Comparison of ENCODE assay signal across 9 cellular contexts in genomic region chr16:14310519-14310991, GRCh38.
DNase-seq lines count a peak whose midpoint lies in the region; ATAC-seq, FAIRE-seq and TF ChIP-seq lines count a peak whose summit lies in the region.
"Had no signal": no experiment of that assay in that cellular context is flagged by ENCODE, and none has a peak within 500 bp of the region (broad histone marks: within the 10 kb centered on the region; RNA-seq: fewer than 3 reads in every experiment).

No MANE protein-coding gene starts in this region.

- H3K4me1 Mint-ChIP-seq in activated T-cell treated with anti-CD3 and anti-CD28 coated beads, Interleukin-2, amount 50 U/mL, for 24 hours (ENCODE audit: low read depth): peaks cover 36% of the 10 kb centered on the region

- BruUV-seq in K562 (replicated peaks; lab: Mats Ljungman, UMichigan): no TSS peak

- peak; percentile 21 to 34 (median 34); a peak in 3 of 6 replicates for TF ChIP-seq CTCF in K562 (IDR thresholded peaks at IDR 0.05 in 2 of 3, conservative IDR thresholded peaks at IDR 0.05 in 1 of 3; ENCODE audit: insufficient read depth in 2 of 3, low read depth in 1 of 3, low read length in 3 of 3)

- H3K27me3 ChIP-seq in K562 (ENCODE audit: control insufficient read depth in 2 of 2, insufficient read depth in 2 of 2, low read length in 2 of 2): no peaks in the 10 kb centered on the region

- in situ Hi-C loops in K562 (cut with MboI): no loop called here

- no peak overlapping the region for H3K27ac Mint-ChIP-seq in activated T-cell treated with anti-CD3 and anti-CD28 coated beads, Interleukin-2, amount 50 U/mL, for 24 hours
- H3K27ac Mint-ChIP-seq: activated naive CD4-positive, alpha-beta T cell treated with anti-CD3 and anti-CD28 coated beads, Interleukin-2, amount 50 U/mL, for 24 hours had no signal

- TF ChIP-seq RAD21 in K562 (CRISPR knock-in tag; conservative IDR thresholded peaks at IDR 0.05 in 1 of 2, IDR thresholded peaks at IDR 0.05 in 1 of 2): no peak

- H3K27me3 Mint-ChIP-seq in activated T-cell treated with anti-CD3 and anti-CD28 coated beads, Interleukin-2, amount 50 U/mL, for 24 hours: no peaks in the 10 kb centered on the region
- H3K27me3 Mint-ChIP-seq: activated naive CD4-positive, alpha-beta T cell treated with anti-CD3 and anti-CD28 coated beads, Interleukin-2, amount 50 U/mL, for 24 hours had no signal

- TF ChIP-seq EP300 in K562 (IDR thresholded peaks at IDR 0.05; ENCODE audit: low read length): 0 out of 2 replicates have a peak, but pooled peaks have one; percentile 3

- H3K36me3 ChIP-seq in K562 (ENCODE audit: control insufficient read depth, insufficient read depth, low read length): no peaks in the 10 kb centered on the region

- no peaks in the 10 kb centered on the region for H3K9me1 ChIP-seq in K562 (ENCODE audit: control insufficient read depth, insufficient read depth, low read length)

- no peaks in the 10 kb centered on the region for H3K36me3 Mint-ChIP-seq in activated T-cell treated with anti-CD3 and anti-CD28 coated beads, Interleukin-2, amount 50 U/mL, for 24 hours (ENCODE audit: low read depth)
- H3K36me3 Mint-ChIP-seq: activated naive CD4-positive, alpha-beta T cell treated with anti-CD3 and anti-CD28 coated beads, Interleukin-2, amount 50 U/mL, for 24 hours had no signal

- H2AFZ ChIP-seq in K562 (ENCODE audit: low read depth, low read length): no peak overlapping the region

- peak; percentile 39 for DNase-seq in NCI-H2107 treated with DMSO at 0.1 percent for 48 hours (lab: John Stamatoyannopoulos, UW; ENCODE audit: unreplicated experiment)
- no peak for DNase-seq in NCI-H2107 (lab: John Stamatoyannopoulos, UW)
- DNase-seq in K562 (ENCODE audit: extremely low read depth in 1 of 4, low spot score in 3 of 4): peak; percentile 42 to 52 (median 44)
- DNase-seq in skeletal muscle cell (ENCODE audit: low read depth): peak; percentile 64
- DNase-seq in stimulated activated CD4-positive, alpha-beta T cell treated with anti-CD3 and anti-CD28 coated beads, Interleukin-15, amount 100 ng/mL, for 24 hours: no peak
- DNase-seq in activated T-cell treated with anti-CD3 and anti-CD28 coated beads, Interleukin-2, amount 50 U/mL, for 24 hours: no peak
- DNase-seq in frontal cortex (ENCODE audit: low spot score in 2 of 2): no peak

- POLR2A ChIA-PET in K562 (lab: Yijun Ruan, JAX): interaction anchor here (0.5 to 1.1 kb wide), 4 partner anchors 23 to 706 kb away, joined by 3 to 4 read pairs (median 3); no protein-coding TSS in a partner anchor

- peak; percentile 42 for ATAC-seq in HG03103 (IDR thresholded peaks at IDR 0.05; ENCODE audit: low read depth, unreplicated experiment)
- peak; percentile 54 for ATAC-seq in K562

- no peak overlapping the region for H3K4me3 ChIP-seq in K562
- no peak overlapping the region for H3K4me3 ChIP-seq in skeletal muscle cell (ENCODE audit: low read depth, low read length)

- H3K79me2 ChIP-seq in K562 (ENCODE audit: control insufficient read depth, insufficient read depth, low read length): peaks cover 62% of the 10 kb centered on the region

- no peak for TF ChIP-seq POLR2A in K562 (conservative IDR thresholded peaks at IDR 0.05)

- peak overlapping the region; percentile 49 for H3K4me2 ChIP-seq in K562 (ENCODE audit: insufficient read depth, low read length)

- CTCF ChIA-PET in K562 (lab: Yijun Ruan, JAX; ENCODE audit: low intra/inter-chr PET ratio): no interaction called here

- H3K9me3 Mint-ChIP-seq in activated T-cell treated with anti-CD3 and anti-CD28 coated beads, Interleukin-2, amount 50 U/mL, for 24 hours: no peaks in the 10 kb centered on the region
- H3K9me3 Mint-ChIP-seq: activated naive CD4-positive, alpha-beta T cell treated with anti-CD3 and anti-CD28 coated beads, Interleukin-2, amount 50 U/mL, for 24 hours had no signal

- no peak overlapping the region for H3K27ac ChIP-seq in K562 (ENCODE audit: extremely low read depth, low read depth, low read length)

- H3K9ac ChIP-seq in K562 (ENCODE audit: insufficient read depth in 1 of 2, low read depth in 2 of 2, low read length in 2 of 2): peak overlapping the region in 1 of 2 experiments; percentile 81; a peak in 2 of 4 replicates

- no peak for FAIRE-seq in K562 (lab: Jason Lieb, UNC)
- no peak for FAIRE-seq in frontal cortex (lab: Jason Lieb, UNC)

- no peak overlapping the region for H3K4me3 Mint-ChIP-seq in activated T-cell treated with anti-CD3 and anti-CD28 coated beads, Interleukin-2, amount 50 U/mL, for 24 hours

- H3K4me1 ChIP-seq in K562 (replicated peaks in 1 of 2; ENCODE audit: control insufficient read depth in 2 of 2, insufficient read depth in 2 of 2, low read length in 2 of 2): peaks cover 22 to 44% of the 10 kb centered on the region in 2 experiments

- WGBS in K562 (ENCODE audit: insufficient coverage, low coverage, missing lambda C conversion rate): 13% methylated on average over 8 of the region's 10 CpGs

- H3K9me3 ChIP-seq in K562 (replicated peaks; ENCODE audit: control insufficient read depth, insufficient read depth, low read depth, low read length): no peaks in the 10 kb centered on the region

- intact Hi-C loops in K562 (cut with micrococcal nuclease): no loop called here

- no peaks in the 10 kb centered on the region; the same call in 1 of the 2 replicates for H4K20me1 ChIP-seq in K562 (replicated peaks; ENCODE audit: control insufficient read depth, insufficient read depth, low read length)

TF ChIP-seq in K562, 482 proteins besides CTCF, POLR2A, EP300 and RAD21 (continues in another document):
- TF ChIP-seq ESRRA (IDR thresholded peaks at IDR 0.05; ENCODE audit: borderline replicate concordance, low read depth): peak; percentile 54; the same call in 1 of the 2 replicates
- TF ChIP-seq KDM1A (IDR thresholded peaks at IDR 0.05): 0 out of 4 replicates have a peak, but pooled peaks of 1 of the 2 experiments have one; percentile 7
- 0 out of 2 replicates have a peak, but pooled peaks have one; percentile 30 for TF ChIP-seq RBFOX2 (IDR thresholded peaks at IDR 0.05; ENCODE audit: low read depth, low read length)
- no peak for TF ChIP-seq SMAD1 (IDR thresholded peaks at IDR 0.05; ENCODE audit: low read depth, low read length, partially characterized antibody)
- peak; percentile 53; the same call in 1 of the 2 replicates for TF ChIP-seq ZNF592 (IDR thresholded peaks at IDR 0.05)
- TF ChIP-seq NFE2 (IDR thresholded peaks at IDR 0.05; ENCODE audit: low read depth): peak; percentile 88
- peak; percentile 50; the same call in 1 of the 2 replicates for TF ChIP-seq ATF3 (IDR thresholded peaks at IDR 0.05)
- TF ChIP-seq ATF3 (CRISPR knock-in tag; conservative IDR thresholded peaks at IDR 0.05): no peak
- peak; percentile 27 for TF ChIP-seq CTCFL (IDR thresholded peaks at IDR 0.05; ENCODE audit: borderline replicate concordance, insufficient read depth, low read depth, low read length, poor library complexity, severe bottlenecking)
- no peak for TF ChIP-seq EHMT2 (IDR thresholded peaks at IDR 0.05)

Comparison
In these comparisons a context has a peak if more than half of its experiments do, and no peak if none do; other contexts are left out.
1. DNase-seq: peak in NCI-H2107 treated with DMSO at 0.1 percent for 48 hours (single experiment), K562 (4 of 4) and skeletal muscle cell (single experiment); none in NCI-H2107 (single experiment), stimulated activated CD4-positive, alpha-beta T cell treated with anti-CD3 and anti-CD28 coated beads, Interleukin-15, amount 100 ng/mL, for 24 hours (single experiment), activated T-cell treated with anti-CD3 and anti-CD28 coated beads, Interleukin-2, amount 50 U/mL, for 24 hours (single experiment) and frontal cortex (0 of 2).